8 cellular contexts compared by ENCODE assay signal in genomic region chr7:74083117-74083876, GRCh38. TPM values are rescaled to one million over a fixed set of nuclear protein-coding genes. Genes with fewer than 3 reads are reported as not detected.
A peak's percentile ranks its signal among the peaks of the same experiment; 100 is the strongest.
DNase-seq lines count a peak whose midpoint lies in the region; ATAC-seq and TF ChIP-seq lines count a peak whose summit lies in the region.

Gene LIMK1, plus strand, starts transcription at chr7:74083804. Its CDS starts 187 bp downstream, at chr7:74083991.

- no peak for TF ChIP-seq CTCF in activated CD8-positive, alpha-beta T cell treated with anti-CD3 and anti-CD28 coated beads for 36 hours (IDR thresholded peaks at IDR 0.05)
- no peak for TF ChIP-seq CTCF in lower lobe of right lung (IDR thresholded peaks at IDR 0.05)

- CTCF ChIA-PET in activated CD8-positive, alpha-beta T cell treated with anti-CD3 and anti-CD28 coated beads for 36 hours (lab: Charles Lee) = interaction anchor here (0.9 to 3.2 kb wide), 3 partner anchors 10 to 100 kb away, joined by 3 to 17 read pairs (median 4); no protein-coding TSS in a partner anchor

- peak; percentile 87 for DNase-seq in Ammon's horn (ENCODE audit: low spot score)
- peak; percentile 81 for DNase-seq in NCI-H774 (lab: John Stamatoyannopoulos, UW)
- peak; percentile 80 for DNase-seq in activated CD8-positive, alpha-beta T cell treated with anti-CD3 and anti-CD28 coated beads for 36 hours
- peak; percentile 87 for DNase-seq in lower lobe of right lung
- peak; percentile 61 to 76 for DNase-seq in stimulated activated CD4-positive, alpha-beta T cell treated with anti-CD3 and anti-CD28 coated beads, Interleukin-4, amount 100 ng/mL, for 48 hours (ENCODE audit: low read depth in 2 of 2)

- POLR2A ChIA-PET in activated CD8-positive, alpha-beta T cell treated with anti-CD3 and anti-CD28 coated beads for 36 hours (lab: Charles Lee) = interaction anchor here (0.6 to 6.4 kb wide), 9 partner anchors 10 to 191 kb away, joined by 3 to 33 read pairs (median 4); partner anchors contain the start of gene EIF4H

- H3K27ac ChIP-seq in ectodermal cell (ENCODE audit: insufficient read depth, low read depth, low read length, poor library complexity, severe bottlenecking) (peak within 1 kb of the TSS; percentile 85), lower lobe of right lung (peak within 1 kb of the TSS; percentile 41)

- H3K27me3 ChIP-seq in ectodermal cell (ENCODE audit: control insufficient read depth, insufficient read depth, low read length, poor library complexity, severe bottlenecking) (no peaks in the 10 kb centered on the region), lower lobe of right lung (ENCODE audit: low read depth) (no peaks in the 10 kb centered on the region)

- WGBS in ectodermal cell, 2 experiments = 7% methylated on average over 70 to 71 of the region's 71 CpGs

- H3K9me3 ChIP-seq in ectodermal cell (ENCODE audit: control insufficient read depth, low read length) = no peaks in the 10 kb centered on the region
- H3K9me3 ChIP-seq in lower lobe of right lung = no peaks in the 10 kb centered on the region

- H3K4me3 ChIP-seq in ectodermal cell (ENCODE audit: insufficient read depth, low read depth, low read length) (peak within 1 kb of the TSS; percentile 53), lower lobe of right lung (peak within 1 kb of the TSS; percentile 70)

- ATAC-seq in HG03432 (IDR thresholded peaks at IDR 0.05; ENCODE audit: unreplicated experiment) (peak; percentile 73), lower lobe of right lung (peak; percentile 94 to 96)
- ATAC-seq in activated CD8-positive, alpha-beta T cell treated with anti-CD3 and anti-CD28 coated beads for 36 hours = peak; percentile 95

- H3K4me1 ChIP-seq in ectodermal cell (ENCODE audit: control insufficient read depth, insufficient read depth, low read length) (peaks cover 7% of the 10 kb centered on the region), lower lobe of right lung (peaks cover 19% of the 10 kb centered on the region)

- no peaks in the 10 kb centered on the region for H3K27me3 Mint-ChIP-seq in activated CD8-positive, alpha-beta T cell treated with anti-CD3 and anti-CD28 coated beads for 36 hours

- TF ChIP-seq POLR2A in GM19193 (IDR thresholded peaks at IDR 0.05; ENCODE audit: extremely low read depth, insufficient read depth, insufficient read length) = peak; percentile 62

- H3K36me3 Mint-ChIP-seq in activated CD8-positive, alpha-beta T cell treated with anti-CD3 and anti-CD28 coated beads for 36 hours (ENCODE audit: low read depth) = peaks cover 13% of the 10 kb centered on the region

- H3K9me3 Mint-ChIP-seq in activated CD8-positive, alpha-beta T cell treated with anti-CD3 and anti-CD28 coated beads for 36 hours = no peaks in the 10 kb centered on the region

- H3K36me3 ChIP-seq in ectodermal cell (ENCODE audit: control insufficient read depth, insufficient read depth, low read length) (peaks cover 3% of the 10 kb centered on the region), lower lobe of right lung (peaks cover 4% of the 10 kb centered on the region)

- H3K4me3 Mint-ChIP-seq in activated CD8-positive, alpha-beta T cell treated with anti-CD3 and anti-CD28 coated beads for 36 hours = peak within 1 kb of the TSS; percentile 83

- intact Hi-C loops in activated CD8-positive, alpha-beta T cell treated with anti-CD3 and anti-CD28 coated beads for 36 hours (cut with micrococcal nuclease) = loop anchor here (5.0 kb wide), 1 partner anchor 194 kb away; no protein-coding TSS in a partner anchor
- intact Hi-C loops in lower lobe of right lung (cut with DNase I) = no loop called here

- peak within 1 kb of the TSS; percentile 86 for H3K27ac Mint-ChIP-seq in activated CD8-positive, alpha-beta T cell treated with anti-CD3 and anti-CD28 coated beads for 36 hours

- peaks cover 8% of the 10 kb centered on the region for H3K4me1 Mint-ChIP-seq in activated CD8-positive, alpha-beta T cell treated with anti-CD3 and anti-CD28 coated beads for 36 hours (ENCODE audit: low read depth)

RNA-seq across cellular contexts. Expression of gene LIMK1, which starts in this region (rescaled TPM):
- 10 to 100 TPM; 17.8 to 20.8 TPM for total RNA-seq in activated CD8-positive, alpha-beta T cell treated with anti-CD3 and anti-CD28 coated beads for 36 hours
- 65.2 TPM for polyA plus RNA-seq in ectodermal cell (2013, experiment 1 of 4)
- polyA plus RNA-seq in ectodermal cell (2013, experiment 2 of 4) = 64.4 TPM
- polyA plus RNA-seq in ectodermal cell (2013, experiment 3 of 4) = 44.7 TPM
- polyA plus RNA-seq in ectodermal cell (2013, experiment 4 of 4) = 47.3 TPM
- 48.6 TPM for total RNA-seq in lower lobe of right lung

Comparison
In these comparisons a context has a peak if more than half of its experiments do, and no peak if none do; other contexts are left out.
1. Peak in every context shown above with its lines: DNase-seq, ATAC-seq, H3K4me3 ChIP-seq and H3K27ac ChIP-seq.